8 cellular contexts compared by ENCODE assay signal in the genomic region with DNA sequence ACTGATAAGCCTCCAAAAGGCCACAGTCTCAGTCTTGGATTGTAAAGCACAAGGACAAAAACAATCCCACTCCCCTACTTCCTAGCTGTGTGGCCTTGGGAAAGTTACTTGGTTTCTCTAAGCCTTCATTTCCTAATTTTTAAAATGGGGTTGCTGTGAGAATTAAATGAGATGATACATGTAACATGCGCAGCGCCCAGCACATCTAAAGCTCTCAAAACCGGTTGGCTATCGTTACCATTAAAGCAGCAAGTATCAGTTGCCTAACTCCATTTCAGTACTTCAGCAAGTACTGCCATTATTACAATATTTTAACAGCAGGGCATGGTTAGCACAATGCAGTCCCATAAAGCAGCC. TPM values are rescaled to one million over a fixed set of nuclear protein-coding genes. Genes with fewer than 3 reads are reported as not detected.
DNase-seq lines count a peak whose midpoint lies in the region; ATAC-seq and TF ChIP-seq lines count a peak whose summit lies in the region.

No MANE protein-coding gene starts in this region.

- CTCF ChIA-PET in AG04449 (lab: Yijun Ruan, JAX), result interaction anchor here (1.3 to 6.0 kb wide), 3 partner anchors 42 to 271 kb away, joined by 3 to 42 read pairs (median 24); no protein-coding TSS in a partner anchor
- CTCF ChIA-PET in naive thymus-derived CD4-positive, alpha-beta T cell (lab: Charles Lee), result interaction anchor here (0.5 to 3.3 kb wide), 4 partner anchors 8 to 65 kb away, joined by 4 to 67 read pairs (median 6); no protein-coding TSS in a partner anchor

- peak overlapping the region; percentile 52 for H3K4me3 ChIP-seq in AG04449 (ENCODE audit: low read depth, low read length)
- H3K4me3 ChIP-seq in HUES6 (ENCODE audit: low read depth, low read length), result peak overlapping the region; percentile 96
- peak overlapping the region; percentile 51 for H3K4me3 ChIP-seq in naive thymus-derived CD4-positive, alpha-beta T cell (ENCODE audit: low read length)

- intact Hi-C loops in naive thymus-derived CD4-positive, alpha-beta T cell (cut with micrococcal nuclease), result loop anchor here in 1 of 2 donors (1.0 kb wide), 1 partner anchor 72 kb away; a partner anchor contains a TSS

- no peak for TF ChIP-seq CTCF in AG04449 (IDR thresholded peaks at IDR 0.05; ENCODE audit: insufficient read depth, low read length, missing control alignments)
- no peak for TF ChIP-seq CTCF in GM10266 (IDR thresholded peaks at IDR 0.05; ENCODE audit: control insufficient read depth, insufficient read depth, low read depth, missing control alignments)

- H3K36me3 Mint-ChIP-seq in naive thymus-derived CD4-positive, alpha-beta T cell, result no peaks in the 10 kb centered on the region

- H3K27ac Mint-ChIP-seq in naive thymus-derived CD4-positive, alpha-beta T cell, result no peak overlapping the region

- H3K9me3 Mint-ChIP-seq in naive thymus-derived CD4-positive, alpha-beta T cell, result no peaks in the 10 kb centered on the region

- H3K4me3 Mint-ChIP-seq in naive thymus-derived CD4-positive, alpha-beta T cell, result peak overlapping the region; percentile 70 to 90 (median 87)

- H3K27ac ChIP-seq in HUES6 (ENCODE audit: low read depth, low read length) (no peak overlapping the region), caudate nucleus (ENCODE audit: low read depth, low read length) (peak overlapping the region; percentile 39)
- H3K27ac ChIP-seq in naive thymus-derived CD4-positive, alpha-beta T cell (ENCODE audit: low read depth, low read length), result no peak overlapping the region

- H3K9ac ChIP-seq in HUES6 (ENCODE audit: low read length), result no peak overlapping the region

- DNase-seq in AG04449 (ENCODE audit: low read depth, low spot score) (no peak), caudate nucleus (lab: John Stamatoyannopoulos, UW) (no peak), NCI-H2227 treated with DMSO at 0.1 percent for 48 hours (lab: John Stamatoyannopoulos, UW) (no peak), GM10266 (ENCODE audit: extremely low spot score) (no peak), medulla oblongata (ENCODE audit: extremely low spot score) (no peak)
- DNase-seq in naive thymus-derived CD4-positive, alpha-beta T cell, result no peak

- peaks cover 8% of the 10 kb centered on the region for H3K4me1 ChIP-seq in HUES6 (ENCODE audit: control insufficient read depth, insufficient read depth, low read length)
- H3K4me1 ChIP-seq in naive thymus-derived CD4-positive, alpha-beta T cell (ENCODE audit: control insufficient read depth in 2 of 2, insufficient read depth in 2 of 2, low read length in 2 of 2), result no peaks in the 10 kb centered on the region

- H3K36me3 ChIP-seq in HUES6 (ENCODE audit: control insufficient read depth, insufficient read depth, low read length), result no peaks in the 10 kb centered on the region
- peaks cover 0 to 4% (median 0%) of the 10 kb centered on the region in 3 experiments for H3K36me3 ChIP-seq in naive thymus-derived CD4-positive, alpha-beta T cell (ENCODE audit: control insufficient read depth in 2 of 3, insufficient read depth in 3 of 3, low read length in 3 of 3)

- no peaks in the 10 kb centered on the region for H3K9me3 ChIP-seq in HUES6 (ENCODE audit: control insufficient read depth, insufficient read depth, low read depth, low read length)
- no peaks in the 10 kb centered on the region for H3K9me3 ChIP-seq in naive thymus-derived CD4-positive, alpha-beta T cell (ENCODE audit: control insufficient read depth in 2 of 3, low read length in 3 of 3)

- H3K27me3 ChIP-seq in HUES6 (ENCODE audit: control insufficient read depth, insufficient read depth, low read length), result peaks cover 57% of the 10 kb centered on the region
- no peaks in the 10 kb centered on the region for H3K27me3 ChIP-seq in naive thymus-derived CD4-positive, alpha-beta T cell (ENCODE audit: control insufficient read depth in 2 of 2, insufficient read depth in 2 of 2, low read length in 2 of 2)

- peaks cover 28 to 74% (median 55%) of the 10 kb centered on the region in 5 donors for H3K27me3 Mint-ChIP-seq in naive thymus-derived CD4-positive, alpha-beta T cell

- H3K4me1 Mint-ChIP-seq in naive thymus-derived CD4-positive, alpha-beta T cell, result peaks cover 5 to 39% (median 25%) of the 10 kb centered on the region in 7 donors

- POLR2A ChIA-PET in AG04449 (lab: Yijun Ruan, JAX), result no interaction called here
- POLR2A ChIA-PET in naive thymus-derived CD4-positive, alpha-beta T cell (lab: Charles Lee), result interaction anchor here (0.6 kb wide), 1 partner anchor 43 kb away, joined by 4 read pairs; no protein-coding TSS in a partner anchor

- ATAC-seq in naive thymus-derived CD4-positive, alpha-beta T cell, result no peak
- no peak for ATAC-seq in HG03378 (IDR thresholded peaks at IDR 0.05; ENCODE audit: unreplicated experiment)

RNA-seq across cellular contexts. Expression of a gene that starts 1.9 kb away (rescaled TPM):
- total RNA-seq in naive thymus-derived CD4-positive, alpha-beta T cell, result 10 to 100 TPM in 1 of 5 experiments, 1 to 10 TPM in 3, not detected in 1; 5.2 to 13.6 (median 8.5) TPM
- 1 to 10 TPM; 2.1 to 2.8 TPM for polyA plus RNA-seq in naive thymus-derived CD4-positive, alpha-beta T cell
